12 cellular contexts compared by ENCODE assay signal in genomic region chr11:59212744-59213573, GRCh38. TPM values are rescaled to one million over a fixed set of nuclear protein-coding genes. Genes with fewer than 3 reads are reported as not detected.
DNase-seq lines count a peak whose midpoint lies in the region; ATAC-seq, FAIRE-seq and TF ChIP-seq lines count a peak whose summit lies in the region.
"Had no signal": no experiment of that assay in that cellular context is flagged by ENCODE, and none has a peak within 500 bp of the region (broad histone marks: within the 10 kb centered on the region; RNA-seq: fewer than 3 reads in every experiment).

Gene MPEG1 (minus strand): TSS chr11:59212927. CDS start chr11:59212865, 62 bp downstream.

- no peak within 1 kb of the TSS for H3K4me3 ChIP-seq in GM12865 (ENCODE audit: low read depth, low read length)
- H3K4me3 ChIP-seq: body of pancreas had no signal

- H3K27ac Mint-ChIP-seq in activated naive CD8-positive, alpha-beta T cell treated with anti-CD3 and anti-CD28 coated beads, Interleukin-2, amount 50 U/mL, for 24 hours, result no peak within 1 kb of the TSS
- no peak within 1 kb of the TSS for H3K27ac Mint-ChIP-seq in neural crest cell (ENCODE audit: unreplicated experiment)

- peak within 1 kb of the TSS; percentile 47 for H3K4me3 Mint-ChIP-seq in activated naive CD8-positive, alpha-beta T cell treated with anti-CD3 and anti-CD28 coated beads, Interleukin-2, amount 50 U/mL, for 24 hours
- H3K4me3 Mint-ChIP-seq in neural crest cell, result peak within 1 kb of the TSS; percentile 50

- DNase-seq in GM12865 (ENCODE audit: low read depth), result peak; percentile 55
- DNase-seq in activated naive CD8-positive, alpha-beta T cell treated with anti-CD3 and anti-CD28 coated beads, Interleukin-2, amount 50 U/mL, for 24 hours, result no peak
- DNase-seq in neural crest cell (ENCODE audit: low read depth, low spot score), result no peak
- DNase-seq in activated CD8-positive, alpha-beta memory T cell treated with anti-CD3 and anti-CD28 coated beads, Interleukin-2, amount 50 U/mL, for 48 hours, result no peak
- DNase-seq in RCC 7860 (ENCODE audit: low spot score), result no peak
- DNase-seq in NCI-H2196 treated with DMSO at 0.1 percent for 48 hours (lab: John Stamatoyannopoulos, UW; ENCODE audit: unreplicated experiment), result no peak
- DNase-seq: mammary epithelial cell, NCI-H2171 had no signal

- H3K27me3 Mint-ChIP-seq in activated naive CD8-positive, alpha-beta T cell treated with anti-CD3 and anti-CD28 coated beads, Interleukin-2, amount 50 U/mL, for 24 hours, result peaks cover 23% of the 10 kb centered on the region
- H3K27me3 Mint-ChIP-seq in neural crest cell (ENCODE audit: low read depth), result no peaks in the 10 kb centered on the region

- H3K36me3 Mint-ChIP-seq in activated naive CD8-positive, alpha-beta T cell treated with anti-CD3 and anti-CD28 coated beads, Interleukin-2, amount 50 U/mL, for 24 hours (ENCODE audit: low read depth), result no peaks in the 10 kb centered on the region
- H3K36me3 Mint-ChIP-seq in neural crest cell (ENCODE audit: low read depth), result peaks cover 18% of the 10 kb centered on the region

- no peak for TF ChIP-seq CTCF in GM12865 (IDR thresholded peaks at IDR 0.05; ENCODE audit: insufficient read depth, low read depth, low read length, missing control alignments)
- no peak for TF ChIP-seq CTCF in neural crest cell (conservative IDR thresholded peaks at IDR 0.05)

- ATAC-seq in HG02642 (IDR thresholded peaks at IDR 0.05; ENCODE audit: poor library complexity, unreplicated experiment), result peak; percentile 20
- no peak for ATAC-seq in activated naive CD8-positive, alpha-beta T cell treated with anti-CD3 and anti-CD28 coated beads, Interleukin-2, amount 50 U/mL, for 24 hours
- ATAC-seq in HG03045 (IDR thresholded peaks at IDR 0.05; ENCODE audit: unreplicated experiment), result no peak
- ATAC-seq: body of pancreas had no signal

- H3K9me3 Mint-ChIP-seq in activated naive CD8-positive, alpha-beta T cell treated with anti-CD3 and anti-CD28 coated beads, Interleukin-2, amount 50 U/mL, for 24 hours, result no peaks in the 10 kb centered on the region
- peaks cover 2% of the 10 kb centered on the region for H3K9me3 Mint-ChIP-seq in neural crest cell

- no peak for FAIRE-seq in RCC 7860 (lab: Jason Lieb, UNC)

- H3K4me1 Mint-ChIP-seq in activated naive CD8-positive, alpha-beta T cell treated with anti-CD3 and anti-CD28 coated beads, Interleukin-2, amount 50 U/mL, for 24 hours, result peaks cover 32% of the 10 kb centered on the region
- peaks cover 6% of the 10 kb centered on the region for H3K4me1 Mint-ChIP-seq in neural crest cell

RNA-seq across cellular contexts. Expression of gene MPEG1, which starts in this region (rescaled TPM):
- not detected in 2 replicates for total RNA-seq in neural crest cell
- total RNA-seq: HT-29, mammary epithelial cell had no signal
